21 cellular contexts compared by ENCODE assay signal in genomic region chr3:162702768-162703385, GRCh38.
A peak's percentile ranks its signal among the peaks of the same experiment; 100 is the strongest.
DNase-seq lines count a peak whose midpoint lies in the region; ATAC-seq, FAIRE-seq and TF ChIP-seq lines count a peak whose summit lies in the region.
"Had no signal": no experiment of that assay in that cellular context is flagged by ENCODE, and none has a peak within 500 bp of the region (broad histone marks: within the 10 kb centered on the region; RNA-seq: fewer than 3 reads in every experiment).

No MANE protein-coding gene starts in this region.

- TF ChIP-seq CTCF in DND-41 (IDR thresholded peaks at IDR 0.05; ENCODE audit: borderline replicate concordance, extremely low read depth, low read length, poor library complexity, severe bottlenecking) = no peak
- TF ChIP-seq CTCF in kidney (IDR thresholded peaks at IDR 0.05; ENCODE audit: borderline replicate concordance, extremely low read depth, insufficient read depth) = no peak
- no peak for TF ChIP-seq CTCF in spleen (IDR thresholded peaks at IDR 0.05 in 8 of 11, conservative IDR thresholded peaks at IDR 0.05 in 3 of 11)
- TF ChIP-seq CTCF in D721Med (IDR thresholded peaks at IDR 0.05; ENCODE audit: insufficient read depth, missing control alignments) = no peak

- no peak for FAIRE-seq in kidney (lab: Jason Lieb, UNC)
- no peak for FAIRE-seq in D721Med (lab: Jason Lieb, UNC)
- FAIRE-seq: A204.1, GM12891, GM18507 had no signal

- peak overlapping the region; percentile 22; the same call in 1 of the 2 replicates for H3K27ac ChIP-seq in DND-41 (ENCODE audit: low read length)
- no peak overlapping the region for H3K27ac ChIP-seq in kidney (ENCODE audit: low read depth in 2 of 2, low read length in 2 of 2)
- no peak overlapping the region for H3K27ac ChIP-seq in spleen
- H3K27ac ChIP-seq: 22Rv1; BLaER1 treated with 17β-estradiol and CSF1 and Interleukin-3, amounts not matched to agents 10 nM and 100 nM had no signal

- H2AFZ ChIP-seq in DND-41 (ENCODE audit: low read depth, low read length) = no peak overlapping the region
- H2AFZ ChIP-seq: GM23338 had no signal

- H3K9me3 ChIP-seq in DND-41 (ENCODE audit: insufficient read depth, low read length, severe bottlenecking) (peaks cover 5% of the 10 kb centered on the region), kidney (ENCODE audit: control insufficient read depth in 1 of 2, low read length in 2 of 2) (no peaks in the 10 kb centered on the region), spleen (peaks cover 0 to 14% (median 0%) of the 10 kb centered on the region in 8 donors)
- H3K9me3 ChIP-seq: BE2C had no signal

- ATAC-seq in DND-41 (ENCODE audit: insufficient read depth, low read depth) = no peak
- ATAC-seq: GM23338, HCT116 had no signal

- 85 to 96% (median 92%) methylated on average over 13 to 31 of the region's 31 CpGs for WGBS in spleen, 5 donors

- no peaks in the 10 kb centered on the region for H4K20me1 ChIP-seq in DND-41 (ENCODE audit: insufficient read depth, low read length)
- H4K20me1 ChIP-seq: BLaER1 treated with 17β-estradiol and CSF1 and Interleukin-3, amounts not matched to agents 10 nM and 100 nM had no signal

- H3K36me3 ChIP-seq in DND-41 (ENCODE audit: insufficient read depth, low read length) (no peaks in the 10 kb centered on the region), kidney (ENCODE audit: control insufficient read depth in 1 of 2, insufficient read depth in 2 of 2, low read length in 2 of 2) (no peaks in the 10 kb centered on the region), spleen (no peaks in the 10 kb centered on the region)
- H3K36me3 ChIP-seq: BE2C; BLaER1 treated with 17β-estradiol and CSF1 and Interleukin-3, amounts not matched to agents 10 nM and 100 nM had no signal

- no peaks in the 10 kb centered on the region for H3K79me2 ChIP-seq in DND-41 (ENCODE audit: insufficient read depth, low read length)

- no peak overlapping the region for H3K9ac ChIP-seq in DND-41 (ENCODE audit: low read depth, low read length)
- no peak overlapping the region for H3K9ac ChIP-seq in kidney (ENCODE audit: low read length in 2 of 2)
- H3K9ac ChIP-seq: BLaER1 treated with 17β-estradiol and CSF1 and Interleukin-3, amounts not matched to agents 10 nM and 100 nM had no signal

- DNase-seq in activated gamma-delta T cell (lab: John Stamatoyannopoulos, UW) = peak; percentile 8
- DNase-seq in activated gamma-delta T cell treated with Interleukin-2 at 50 U/mL for 16 hours = no peak
- no peak for DNase-seq in DND-41
- peak; percentile 43 for DNase-seq in kidney
- DNase-seq in spleen = peak; percentile 61
- DNase-seq in EL = no peak
- no peak for DNase-seq in D721Med (ENCODE audit: insufficient read length, low spot score)
- DNase-seq in AML-193 (lab: John Stamatoyannopoulos, UW) = no peak
- DNase-seq: BE2C; CD4-positive, alpha-beta T cell; DMS53; DMS79 treated with DMSO at 0.1 percent for 48 hours; GDM1; H9 had no signal

- intact Hi-C loops in kidney (cut with DNase I) = no loop called here
- intact Hi-C loops in spleen (cut with DNase I; ENCODE audit: low total_unique reads) = no loop called here

- no peak for TF ChIP-seq POLR2A in spleen (IDR thresholded peaks at IDR 0.05)

- H3K27me3 ChIP-seq in DND-41 (ENCODE audit: insufficient read depth, low read length, poor library complexity) (no peaks in the 10 kb centered on the region), spleen (replicated peaks in 1 of 7) (no peaks in the 10 kb centered on the region)
- H3K27me3 ChIP-seq: BE2C; BLaER1 treated with 17β-estradiol and CSF1 and Interleukin-3, amounts not matched to agents 10 nM and 100 nM had no signal

- no peak overlapping the region for H3K4me2 ChIP-seq in DND-41 (ENCODE audit: insufficient read depth, low read length)
- H3K4me2 ChIP-seq: BLaER1 treated with 17β-estradiol and CSF1 and Interleukin-3, amounts not matched to agents 10 nM and 100 nM; GM23338 had no signal

- H3K4me1 ChIP-seq in DND-41 (ENCODE audit: insufficient read depth, low read length) (peaks cover 38% of the 10 kb centered on the region), kidney (ENCODE audit: control insufficient read depth in 1 of 2, insufficient read depth in 1 of 2, low read depth in 1 of 2, low read length in 2 of 2) (no peaks in the 10 kb centered on the region), spleen (no peaks in the 10 kb centered on the region)
- H3K4me1 ChIP-seq: BE2C had no signal

- H3K4me3 ChIP-seq in DND-41 (ENCODE audit: low read depth in 1 of 2, low read length in 2 of 2) (no peak overlapping the region), kidney (ENCODE audit: low read length in 2 of 2) (no peak overlapping the region), spleen (no peak overlapping the region)
- H3K4me3 ChIP-seq: BLaER1 treated with 17β-estradiol and CSF1 and Interleukin-3, amounts not matched to agents 10 nM and 100 nM; GM23338 had no signal

Comparison
In these comparisons a context has a peak if more than half of its experiments do, and no peak if none do; other contexts are left out.
1. DNase-seq: peak in activated gamma-delta T cell (single experiment), kidney (single experiment) and spleen (single experiment); none in activated gamma-delta T cell treated with Interleukin-2 at 50 U/mL for 16 hours (single experiment), DND-41 (single experiment), EL (single experiment), D721Med (single experiment) and AML-193 (0 of 2).